In genomic region chr22:20818471-20818870, GRCh38 we compare ENCODE assay signal across 1 cellular context.
A peak's percentile ranks its signal among the peaks of the same experiment; 100 is the strongest.
TF ChIP-seq lines count a peak whose summit lies in the region.

No MANE protein-coding gene starts in this region.

TF ChIP-seq in K562, 482 proteins besides CTCF, POLR2A, EP300 and RAD21 (continued from another document):
- TF ChIP-seq MITF (IDR thresholded peaks at IDR 0.05) (no peak), TEAD4 (IDR thresholded peaks at IDR 0.05; ENCODE audit: low read length) (no peak), TEAD4 (CRISPR knock-in tag; IDR thresholded peaks at IDR 0.05; ENCODE audit: borderline replicate concordance) (no peak), NR0B1 (IDR thresholded peaks at IDR 0.05; ENCODE audit: partially characterized antibody) (no peak), MLX (CRISPR knock-in tag; conservative IDR thresholded peaks at IDR 0.05) (0 out of 4 replicates have a peak, but pooled peaks of 1 of the 2 experiments have one; percentile 39), FOXJ2 (tag; IDR thresholded peaks at IDR 0.05) (no peak), PPARD (CRISPR knock-in tag; IDR thresholded peaks at IDR 0.05) (peak; percentile 44; the same call in 1 of the 2 replicates), HMGN3 (IDR thresholded peaks at IDR 0.05; ENCODE audit: borderline replicate concordance, extremely low read depth, insufficient read length, low read depth, low read length) (no peak), IRF2 (CRISPR knock-in tag; IDR thresholded peaks at IDR 0.05) (no peak), KDM2B (CRISPR knock-in tag; IDR thresholded peaks at IDR 0.05) (no peak), STAT6 (CRISPR knock-in tag; IDR thresholded peaks at IDR 0.05) (peak; percentile 90; the same call in 1 of the 2 replicates), ZKSCAN3 (CRISPR knock-in tag; IDR thresholded peaks at IDR 0.05) (no peak), ZNF707 (CRISPR knock-in tag; conservative IDR thresholded peaks at IDR 0.05) (0 out of 2 replicates have a peak, but pooled peaks have one; percentile 40), ZBTB40 (IDR thresholded peaks at IDR 0.05) (no peak), ZBTB40 (CRISPR knock-in tag; IDR thresholded peaks at IDR 0.05) (0 out of 2 replicates have a peak, but pooled peaks have one; percentile 3), PURB (CRISPR knock-in tag; IDR thresholded peaks at IDR 0.05; ENCODE audit: low read depth) (0 out of 2 replicates have a peak, but pooled peaks have one; percentile 33), TAF1 (IDR thresholded peaks at IDR 0.05; ENCODE audit: control insufficient read depth, extremely low read depth, insufficient read depth, low read length, severe bottlenecking) (no peak), ZBTB43 (CRISPR knock-in tag; IDR thresholded peaks at IDR 0.05) (no peak), STAT5A (IDR thresholded peaks at IDR 0.05; ENCODE audit: borderline replicate concordance, low read length) (no peak), SUPT5H (IDR thresholded peaks at IDR 0.05) (no peak), CHCHD3 (CRISPR knock-in tag; IDR thresholded peaks at IDR 0.05) (no peak), GATA2 (CRISPR knock-in tag; IDR thresholded peaks at IDR 0.05) (no peak), ZNF780A (CRISPR knock-in tag; IDR thresholded peaks at IDR 0.05) (no peak), ZNF740 (CRISPR knock-in tag; IDR thresholded peaks at IDR 0.05) (no peak), ZNF740 (tag; IDR thresholded peaks at IDR 0.05) (no peak), HCFC1 (IDR thresholded peaks at IDR 0.05; ENCODE audit: low read depth, low read length) (no peak), PKNOX1 (IDR thresholded peaks at IDR 0.05) (no peak)
TF ChIP-seq in K562: peak in this region for 7.
